10 cellular contexts compared by ENCODE assay signal in genomic region chr12:92608418-92609091, GRCh38.
DNase-seq lines count a peak whose midpoint lies in the region; ATAC-seq and TF ChIP-seq lines count a peak whose summit lies in the region.
"Had no signal": no experiment of that assay in that cellular context is flagged by ENCODE, and none has a peak within 500 bp of the region (broad histone marks: within the 10 kb centered on the region; RNA-seq: fewer than 3 reads in every experiment).

No MANE protein-coding gene starts in this region.

- no peak for TF ChIP-seq EP300 in suprapubic skin (IDR thresholded peaks at IDR 0.05)

- H3K27ac Mint-ChIP-seq in progenitor cell of endocrine pancreas, result no peak overlapping the region

- H3K27ac ChIP-seq in C4-2B, result no peak overlapping the region
- H3K27ac ChIP-seq in suprapubic skin, result no peak overlapping the region

- no peak overlapping the region for H3K4me3 Mint-ChIP-seq in progenitor cell of endocrine pancreas (ENCODE audit: low read depth)

- no peaks in the 10 kb centered on the region for H3K27me3 Mint-ChIP-seq in progenitor cell of endocrine pancreas
- H3K27me3 Mint-ChIP-seq: IgD-negative memory B cell had no signal

- peaks cover 3% of the 10 kb centered on the region for H3K9me3 Mint-ChIP-seq in progenitor cell of endocrine pancreas (ENCODE audit: low read depth)
- H3K9me3 Mint-ChIP-seq: IgD-negative memory B cell had no signal

- peaks cover 5% of the 10 kb centered on the region for H3K4me1 ChIP-seq in suprapubic skin

- H3K9me3 ChIP-seq in suprapubic skin, result no peaks in the 10 kb centered on the region

- TF ChIP-seq POLR2A in suprapubic skin (IDR thresholded peaks at IDR 0.05), result no peak

- H3K27me3 ChIP-seq in H7 (ENCODE audit: control insufficient read depth, insufficient read depth, low read length) (no peaks in the 10 kb centered on the region), suprapubic skin (no peaks in the 10 kb centered on the region)

- ATAC-seq in HG02938 (IDR thresholded peaks at IDR 0.05; ENCODE audit: unreplicated experiment), result no peak

- no peaks in the 10 kb centered on the region for H3K36me3 Mint-ChIP-seq in progenitor cell of endocrine pancreas (ENCODE audit: insufficient read depth)
- H3K36me3 Mint-ChIP-seq: IgD-negative memory B cell had no signal

- no peaks in the 10 kb centered on the region for H3K36me3 ChIP-seq in H7 (replicated peaks; ENCODE audit: control insufficient read depth, insufficient read depth, low read length)
- H3K36me3 ChIP-seq in suprapubic skin, result no peaks in the 10 kb centered on the region

- TF ChIP-seq CTCF in C4-2B (conservative IDR thresholded peaks at IDR 0.05) (peak; percentile 81), progenitor cell of endocrine pancreas (IDR thresholded peaks at IDR 0.05; ENCODE audit: unreplicated experiment) (peak; percentile 54), suprapubic skin (IDR thresholded peaks at IDR 0.05) (peak in 1 of 2 donors; percentile 12)

- peaks cover 4% of the 10 kb centered on the region for H3K4me1 Mint-ChIP-seq in progenitor cell of endocrine pancreas (ENCODE audit: low read depth)

- 37% methylated on average over 8 of the region's 8 CpGs for WGBS in suprapubic skin

- peak; percentile 20 for DNase-seq in H7
- peak; percentile 68 for DNase-seq in RPMI7951 (ENCODE audit: low read depth)
- DNase-seq in fibroblast of gingiva (ENCODE audit: low read depth), result peak; percentile 66
- no peak for DNase-seq in progenitor cell of endocrine pancreas (ENCODE audit: low spot score, unreplicated experiment)
- no peak for DNase-seq in NCI-H187 treated with DMSO at 0.1 percent for 48 hours (lab: John Stamatoyannopoulos, UW)
- no peak for DNase-seq in suprapubic skin (ENCODE audit: low spot score in 2 of 2)
- DNase-seq: left cardiac atrium had no signal

- no peak overlapping the region for H3K4me3 ChIP-seq in H7 (ENCODE audit: insufficient read depth, low read depth, low read length)
- H3K4me3 ChIP-seq in suprapubic skin, result no peak overlapping the region

Comparison
In these comparisons a context has a peak if more than half of its experiments do, and no peak if none do; other contexts are left out.
1. DNase-seq: peak in H7 (single experiment), RPMI7951 (single experiment) and fibroblast of gingiva (single experiment); none in progenitor cell of endocrine pancreas (single experiment), NCI-H187 treated with DMSO at 0.1 percent for 48 hours (single experiment) and suprapubic skin (0 of 2).